ENCODE assay signal across 1 cellular context in the genomic region with DNA sequence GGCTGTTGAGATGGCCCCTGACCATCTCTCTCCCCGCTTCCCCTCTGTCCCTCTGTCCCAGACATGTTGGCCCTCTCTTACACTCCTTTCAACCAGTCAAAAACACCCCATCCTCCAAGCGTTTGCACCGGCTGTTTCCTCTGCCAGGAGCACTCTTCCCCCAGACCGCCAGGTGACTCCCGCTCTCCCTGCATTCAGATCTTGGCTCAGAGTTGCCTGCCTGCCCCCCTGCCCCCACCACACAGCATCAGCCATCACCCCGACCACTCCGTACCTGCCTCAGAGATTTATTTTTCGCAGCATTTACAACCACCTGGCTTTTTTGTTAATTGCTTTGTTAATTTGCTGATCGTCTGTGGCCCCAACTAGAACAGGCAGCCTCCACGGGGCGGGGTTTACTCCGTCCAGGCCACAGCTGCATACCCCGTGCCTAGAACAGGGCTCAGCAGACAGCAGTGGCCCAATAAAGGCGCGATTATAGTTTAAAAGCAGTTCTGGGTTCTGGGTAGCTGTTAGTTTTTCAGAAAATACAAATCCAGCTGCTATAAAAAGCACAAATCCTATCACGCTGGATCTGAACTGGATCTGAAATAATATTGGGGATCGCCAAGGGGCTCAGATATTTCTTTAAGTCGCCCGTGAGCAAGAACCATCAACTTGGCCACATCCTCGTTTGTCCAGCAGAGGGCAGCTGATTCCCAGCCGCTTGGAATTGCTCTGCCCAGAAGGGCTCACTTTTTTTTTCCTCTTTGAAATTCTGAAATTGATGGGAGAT.
TF ChIP-seq lines count a peak whose summit lies in the region.

No MANE protein-coding gene starts in this region.

TF ChIP-seq in WTC11, 78 proteins besides CTCF, POLR2A, EP300 and RAD21 (continued from another document):
- TF ChIP-seq, protein P1, sequence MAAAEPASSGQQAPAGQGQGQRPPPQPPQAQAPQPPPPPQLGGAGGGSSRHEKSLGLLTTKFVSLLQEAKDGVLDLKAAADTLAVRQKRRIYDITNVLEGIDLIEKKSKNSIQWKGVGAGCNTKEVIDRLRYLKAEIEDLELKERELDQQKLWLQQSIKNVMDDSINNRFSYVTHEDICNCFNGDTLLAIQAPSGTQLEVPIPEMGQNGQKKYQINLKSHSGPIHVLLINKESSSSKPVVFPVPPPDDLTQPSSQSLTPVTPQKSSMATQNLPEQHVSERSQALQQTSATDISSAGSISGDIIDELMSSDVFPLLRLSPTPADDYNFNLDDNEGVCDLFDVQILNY (CRISPR knock-in tag; IDR thresholded peaks at IDR 0.05), result no peak
- TF ChIP-seq ZNF121 (CRISPR knock-in tag; IDR thresholded peaks at IDR 0.05) (no peak), CREM (CRISPR knock-in tag; IDR thresholded peaks at IDR 0.05) (no peak)
- TF ChIP-seq, protein P2, sequence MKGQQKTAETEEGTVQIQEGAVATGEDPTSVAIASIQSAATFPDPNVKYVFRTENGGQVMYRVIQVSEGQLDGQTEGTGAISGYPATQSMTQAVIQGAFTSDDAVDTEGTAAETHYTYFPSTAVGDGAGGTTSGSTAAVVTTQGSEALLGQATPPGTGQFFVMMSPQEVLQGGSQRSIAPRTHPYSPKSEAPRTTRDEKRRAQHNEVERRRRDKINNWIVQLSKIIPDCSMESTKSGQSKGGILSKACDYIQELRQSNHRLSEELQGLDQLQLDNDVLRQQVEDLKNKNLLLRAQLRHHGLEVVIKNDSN (CRISPR knock-in tag; IDR thresholded peaks at IDR 0.05), result no peak
- TF ChIP-seq, protein P3, sequence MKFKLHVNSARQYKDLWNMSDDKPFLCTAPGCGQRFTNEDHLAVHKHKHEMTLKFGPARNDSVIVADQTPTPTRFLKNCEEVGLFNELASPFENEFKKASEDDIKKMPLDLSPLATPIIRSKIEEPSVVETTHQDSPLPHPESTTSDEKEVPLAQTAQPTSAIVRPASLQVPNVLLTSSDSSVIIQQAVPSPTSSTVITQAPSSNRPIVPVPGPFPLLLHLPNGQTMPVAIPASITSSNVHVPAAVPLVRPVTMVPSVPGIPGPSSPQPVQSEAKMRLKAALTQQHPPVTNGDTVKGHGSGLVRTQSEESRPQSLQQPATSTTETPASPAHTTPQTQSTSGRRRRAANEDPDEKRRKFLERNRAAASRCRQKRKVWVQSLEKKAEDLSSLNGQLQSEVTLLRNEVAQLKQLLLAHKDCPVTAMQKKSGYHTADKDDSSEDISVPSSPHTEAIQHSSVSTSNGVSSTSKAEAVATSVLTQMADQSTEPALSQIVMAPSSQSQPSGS (CRISPR knock-in tag; IDR thresholded peaks at IDR 0.05; ENCODE audit: borderline replicate concordance, low read depth), result no peak
